Comparison of ENCODE assay signal across 21 cellular contexts in the genomic region with DNA sequence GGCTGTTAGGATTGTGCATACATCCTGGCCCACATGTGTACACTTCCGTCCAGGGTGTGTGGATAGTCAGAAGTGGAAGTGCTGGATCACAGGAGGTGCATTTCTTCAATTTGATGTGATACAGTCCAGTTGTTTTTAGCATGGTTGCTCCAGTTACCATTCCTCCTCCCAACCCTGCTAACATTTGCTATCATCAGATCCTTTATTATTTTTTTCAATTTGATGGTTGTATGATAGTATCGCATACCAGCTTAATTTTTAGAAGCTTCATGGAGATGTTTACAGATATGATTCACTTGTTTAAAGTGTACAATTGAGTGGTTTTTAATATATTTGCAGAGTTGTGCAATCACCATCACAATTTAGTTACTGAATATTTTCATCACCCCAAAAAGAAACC.
A peak's percentile ranks its signal among the peaks of the same experiment; 100 is the strongest.
DNase-seq lines count a peak whose midpoint lies in the region; ATAC-seq, FAIRE-seq and TF ChIP-seq lines count a peak whose summit lies in the region.
"Had no signal": no experiment of that assay in that cellular context is flagged by ENCODE, and none has a peak within 500 bp of the region (broad histone marks: within the 10 kb centered on the region; RNA-seq: fewer than 3 reads in every experiment).

No MANE protein-coding gene starts in this region.

- POLR2A ChIA-PET in PC-3 (lab: Charles Lee; ENCODE audit: unreplicated experiment): interaction anchor here (0.5 to 0.8 kb wide), 2 partner anchors 21 to 477 kb away, joined by 3 to 6 read pairs; no protein-coding TSS in a partner anchor

- peak; percentile 66 for FAIRE-seq in urothelium cell line (lab: Jason Lieb, UNC)

- BruUV-seq in PC-3 (replicated peaks; lab: Mats Ljungman, UMichigan): no TSS peak

- H3K27ac ChIP-seq in PC-3 (ENCODE audit: low read length): peak overlapping the region; percentile 75
- H3K27ac ChIP-seq: GM23248 had no signal

- H2AFZ ChIP-seq in PC-3 (ENCODE audit: low read length): no peak overlapping the region
- H2AFZ ChIP-seq: GM23248 had no signal

- peaks cover 27% of the 10 kb centered on the region for H3K4me1 ChIP-seq in PC-3 (ENCODE audit: insufficient read depth, low read length)
- H3K4me1 ChIP-seq: Caco-2, HAP-1 had no signal

- H3K9me2 ChIP-seq in PC-3 (replicated peaks; ENCODE audit: low read length): no peaks in the 10 kb centered on the region
- H3K9me2 ChIP-seq: SK-N-SH had no signal

- no peaks in the 10 kb centered on the region for H3K79me2 ChIP-seq in PC-3 (ENCODE audit: low read length)

- no peaks in the 10 kb centered on the region for H3K27me3 ChIP-seq in PC-3 (ENCODE audit: low read length)
- H3K27me3 ChIP-seq: MG63 had no signal

- H4K20me1 ChIP-seq in PC-3 (ENCODE audit: low read length): no peaks in the 10 kb centered on the region

- peak overlapping the region; percentile 18 for H3K9ac ChIP-seq in PC-3 (ENCODE audit: low read length)
- H3K9ac ChIP-seq: GM23248, SK-N-SH had no signal

- H3F3A ChIP-seq in PC-3 (ENCODE audit: low read length, unreplicated experiment): no peaks in the 10 kb centered on the region

- CTCF ChIA-PET in PC-3 (lab: Charles Lee): interaction anchor here (1.3 kb wide), 1 partner anchor 15 kb away, joined by 5 read pairs; no protein-coding TSS in a partner anchor

- TF ChIP-seq CTCF in PC-3 (conservative IDR thresholded peaks at IDR 0.05; ENCODE audit: low read depth, low read length) (no peak), fibroblast of villous mesenchyme (IDR thresholded peaks at IDR 0.05; ENCODE audit: insufficient read depth, low read depth, low read length) (no peak)

- intact Hi-C loops in PC-3 (cut with micrococcal nuclease): loop anchor here (1.0 to 5.0 kb wide), 7 partner anchors 20 to 499 kb away; partner anchors contain the start of gene ARL8B

- H3K36me3 ChIP-seq in PC-3 (ENCODE audit: low read depth, low read length): peaks cover 6% of the 10 kb centered on the region
- H3K36me3 ChIP-seq: HAP-1, MG63 had no signal

- H3K4me2 ChIP-seq in PC-3 (ENCODE audit: low read length): peak overlapping the region; percentile 66
- H3K4me2 ChIP-seq: SK-N-SH had no signal

- DNase-seq in HCEC 1CT: peak; percentile 37
- peak; percentile 82 for DNase-seq in PC-3
- DNase-seq in fibroblast of villous mesenchyme (ENCODE audit: low read depth): peak; percentile 52
- DNase-seq in urothelium cell line (ENCODE audit: low spot score): no peak
- DNase-seq in NCI-H345 treated with DMSO at 0.1 percent for 48 hours (lab: John Stamatoyannopoulos, UW; ENCODE audit: unreplicated experiment): no peak
- DNase-seq in NCI-H1105 treated with DMSO at 0.1 percent for 48 hours (lab: John Stamatoyannopoulos, UW): no peak
- no peak for DNase-seq in NCI-H1105 (lab: John Stamatoyannopoulos, UW)
- DNase-seq: Caco-2; CD4-positive, CD25-positive, alpha-beta regulatory T cell; DMS 273 treated with DMSO at 0.1 percent for 48 hours; DMS79 treated with DMSO at 0.1 percent for 48 hours; GM23248; MG63; NCI-H1436; NCI-H187 treated with DMSO at 0.1 percent for 48 hours; NCI-H510A treated with DMSO at 0.1 percent for 48 hours; NCI-H748 treated with DMSO at 0.1 percent for 48 hours; SIG-M5; SK-N-SH had no signal

- H3K9me3 ChIP-seq in PC-3 (ENCODE audit: low read length): no peaks in the 10 kb centered on the region
- H3K9me3 ChIP-seq: Caco-2, HAP-1, MG63, SK-N-SH had no signal

- ATAC-seq in PC-3: peak; percentile 87
- ATAC-seq: Panc1 had no signal

- H3K4me3 ChIP-seq in PC-3 (ENCODE audit: low read length): peak overlapping the region; percentile 32
- no peak overlapping the region for H3K4me3 ChIP-seq in fibroblast of villous mesenchyme (ENCODE audit: low read depth, low read length)
- H3K4me3 ChIP-seq: GM23248, HAP-1, MG63 had no signal

Comparison
In these comparisons a context has a peak if more than half of its experiments do, and no peak if none do; other contexts are left out.
1. DNase-seq: peak in HCEC 1CT (single experiment), PC-3 (single experiment) and fibroblast of villous mesenchyme (single experiment); none in urothelium cell line (single experiment), NCI-H345 treated with DMSO at 0.1 percent for 48 hours (single experiment), NCI-H1105 treated with DMSO at 0.1 percent for 48 hours (single experiment) and NCI-H1105 (single experiment).